ENCODE assay signal across 16 cellular contexts in genomic region chr19:38213469-38213868, GRCh38. TPM values are rescaled to one million over a fixed set of nuclear protein-coding genes. Genes with fewer than 3 reads are reported as not detected.
DNase-seq lines count a peak whose midpoint lies in the region; ATAC-seq and TF ChIP-seq lines count a peak whose summit lies in the region.
"Had no signal": no experiment of that assay in that cellular context is flagged by ENCODE, and none has a peak within 500 bp of the region (broad histone marks: within the 10 kb centered on the region; RNA-seq: fewer than 3 reads in every experiment).

No MANE protein-coding gene starts in this region.

- no peak overlapping the region for H3K27ac Mint-ChIP-seq in activated CD4-positive, alpha-beta T cell treated with anti-CD3 and anti-CD28 coated beads for 36 hours

- CTCF ChIA-PET in activated CD4-positive, alpha-beta T cell treated with anti-CD3 and anti-CD28 coated beads for 36 hours (lab: Charles Lee): no interaction called here
- CTCF ChIA-PET in RWPE1 (lab: Yijun Ruan, JAX): interaction anchor here (0.6 to 0.7 kb wide), 2 partner anchors 71 to 311 kb away, joined by 3 read pairs; no protein-coding TSS in a partner anchor

- peaks cover 49% of the 10 kb centered on the region for H3K27me3 Mint-ChIP-seq in activated CD4-positive, alpha-beta T cell treated with anti-CD3 and anti-CD28 coated beads for 36 hours

- H3K9ac ChIP-seq in parathyroid adenoma: no peak overlapping the region

- no peak overlapping the region for H3K4me3 ChIP-seq in parathyroid adenoma (ENCODE audit: low read depth, low read length)
- H3K4me3 ChIP-seq: ascending aorta had no signal

- H3K27ac ChIP-seq in RWPE1 (peak overlapping the region; percentile 98), cingulate gyrus (ENCODE audit: low read depth, low read length) (peak overlapping the region; percentile 92), parathyroid adenoma (no peak overlapping the region)
- H3K27ac ChIP-seq: ascending aorta had no signal

- peaks cover 24% of the 10 kb centered on the region for H3K4me1 Mint-ChIP-seq in activated CD4-positive, alpha-beta T cell treated with anti-CD3 and anti-CD28 coated beads for 36 hours

- H3K4me2 ChIP-seq in parathyroid adenoma (ENCODE audit: low read length): no peak overlapping the region

- H3K36me3 Mint-ChIP-seq in activated CD4-positive, alpha-beta T cell treated with anti-CD3 and anti-CD28 coated beads for 36 hours (ENCODE audit: low read depth): peaks cover 1% of the 10 kb centered on the region

- no peaks in the 10 kb centered on the region for H3K9me3 Mint-ChIP-seq in activated CD4-positive, alpha-beta T cell treated with anti-CD3 and anti-CD28 coated beads for 36 hours (ENCODE audit: low read depth)
- H3K9me3 Mint-ChIP-seq: neural crest cell had no signal

- POLR2A ChIA-PET in activated CD4-positive, alpha-beta T cell treated with anti-CD3 and anti-CD28 coated beads for 36 hours (lab: Charles Lee): no interaction called here
- POLR2A ChIA-PET in RWPE1 (lab: Yijun Ruan, JAX; ENCODE audit: low non-redundant PET): no interaction called here

- ATAC-seq in activated CD4-positive, alpha-beta T cell treated with anti-CD3 and anti-CD28 coated beads for 36 hours: no peak
- ATAC-seq in GM19463 (IDR thresholded peaks at IDR 0.05; ENCODE audit: unreplicated experiment): no peak
- no peak for ATAC-seq in GM19351 (IDR thresholded peaks at IDR 0.05; ENCODE audit: unreplicated experiment)
- no peak for ATAC-seq in GM18511 (IDR thresholded peaks at IDR 0.05; ENCODE audit: unreplicated experiment)
- ATAC-seq: HCT116, left lobe of liver had no signal

- intact Hi-C loops in activated CD4-positive, alpha-beta T cell treated with anti-CD3 and anti-CD28 coated beads for 36 hours (cut with DNase I, micrococcal nuclease): loop anchor here in 1 of 2 experiments (5.0 kb wide), 1 partner anchor 211 kb away; no protein-coding TSS in a partner anchor

- TF ChIP-seq CTCF in RWPE1 (conservative IDR thresholded peaks at IDR 0.05; ENCODE audit: low read depth) (no peak), parathyroid adenoma (IDR thresholded peaks at IDR 0.05) (no peak)

- H3K79me2 ChIP-seq in parathyroid adenoma: no peaks in the 10 kb centered on the region

- H3K4me1 ChIP-seq in parathyroid adenoma: peaks cover 22% of the 10 kb centered on the region

- H2AFZ ChIP-seq in parathyroid adenoma: peak overlapping the region; percentile 47

- H3K36me3 ChIP-seq in parathyroid adenoma (ENCODE audit: control insufficient read depth, insufficient read depth, low read length): no peaks in the 10 kb centered on the region
- H3K36me3 ChIP-seq: ascending aorta had no signal

- no peaks in the 10 kb centered on the region for H3K27me3 ChIP-seq in parathyroid adenoma (ENCODE audit: control insufficient read depth, insufficient read depth, low read length)
- H3K27me3 ChIP-seq: ascending aorta had no signal

- no peak for DNase-seq in activated CD4-positive, alpha-beta T cell treated with anti-CD3 and anti-CD28 coated beads for 36 hours
- DNase-seq in activated CD4-positive, alpha-beta T cell treated with anti-CD3 and anti-CD28 coated beads for 1 hour: no peak
- DNase-seq in RWPE1 (ENCODE audit: low spot score): no peak
- DNase-seq: 8988T, AML-193, COR-L47, NCI-H524 treated with DMSO at 0.1 percent for 48 hours had no signal

- no peaks in the 10 kb centered on the region for H3K9me3 ChIP-seq in parathyroid adenoma (ENCODE audit: control insufficient read depth, low read length)
- H3K9me3 ChIP-seq: ascending aorta had no signal

- H3K4me3 Mint-ChIP-seq in activated CD4-positive, alpha-beta T cell treated with anti-CD3 and anti-CD28 coated beads for 36 hours: peak overlapping the region; percentile 67

RNA-seq across cellular contexts. Expression of gene DPF1, which starts 10.6 kb away (rescaled TPM):
- total RNA-seq in activated CD4-positive, alpha-beta T cell treated with anti-CD3 and anti-CD28 coated beads for 36 hours: 1 to 10 TPM in 1 of 2 experiments, under 1 TPM in 1; 0.91 to 1.2 TPM
- total RNA-seq: ascending aorta, left lobe of liver had no signal

RNA-seq across cellular contexts. Expression of gene PPP1R14A, which starts 42.7 kb away (rescaled TPM):
- 1 to 10 TPM; 1.6 to 1.7 TPM for total RNA-seq in activated CD4-positive, alpha-beta T cell treated with anti-CD3 and anti-CD28 coated beads for 36 hours

RNA-seq across cellular contexts. Expression of gene SPINT2, which starts 50.9 kb away (rescaled TPM):
- 10 to 100 TPM; 46.0 to 49.0 TPM for total RNA-seq in activated CD4-positive, alpha-beta T cell treated with anti-CD3 and anti-CD28 coated beads for 36 hours
